ENCODE assay signal across 8 cellular contexts in genomic region chr9:135500071-135500524, GRCh38. TPM values are rescaled to one million over a fixed set of nuclear protein-coding genes. Genes with fewer than 3 reads are reported as not detected.
A peak's percentile ranks its signal among the peaks of the same experiment; 100 is the strongest.
DNase-seq lines count a peak whose midpoint lies in the region; ATAC-seq and TF ChIP-seq lines count a peak whose summit lies in the region.

No MANE protein-coding gene starts in this region.

- peaks cover 18 to 20% of the 10 kb centered on the region in 2 donors for H3K4me1 ChIP-seq in gastrocnemius medialis

- no peak for TF ChIP-seq CTCF in gastrocnemius medialis (IDR thresholded peaks at IDR 0.05 in 4 of 5, conservative IDR thresholded peaks at IDR 0.05 in 1 of 5)

- peak; percentile 64 for DNase-seq in DMS53 treated with DMSO at 0.1 percent for 48 hours (lab: John Stamatoyannopoulos, UW; ENCODE audit: unreplicated experiment)
- DNase-seq in activated T-cell treated with anti-CD3 and anti-CD28 coated beads, Interleukin-2, amount 50 U/mL, for 4 hours: no peak
- DNase-seq in left cardiac atrium: no peak
- DNase-seq in gastrocnemius medialis: no peak
- no peak for DNase-seq in SKM-1 (lab: John Stamatoyannopoulos, UW; ENCODE audit: unreplicated experiment)

- no peaks in the 10 kb centered on the region for H3K27me3 ChIP-seq in gastrocnemius medialis

- peaks cover 4% of the 10 kb centered on the region for H3K27me3 Mint-ChIP-seq in activated T-cell treated with anti-CD3 and anti-CD28 coated beads, Interleukin-2, amount 50 U/mL, for 4 hours (ENCODE audit: low read depth)

- no peaks in the 10 kb centered on the region for H3K9me3 ChIP-seq in gastrocnemius medialis

- H3K36me3 Mint-ChIP-seq in activated T-cell treated with anti-CD3 and anti-CD28 coated beads, Interleukin-2, amount 50 U/mL, for 4 hours (ENCODE audit: insufficient read depth): peaks cover 17% of the 10 kb centered on the region

- peak overlapping the region; percentile 87 to 97 (median 93) for H3K4me3 ChIP-seq in gastrocnemius medialis

- in situ Hi-C loops in gastrocnemius medialis (cut with MboI; ENCODE audit: low sequenced_read_pairs in 4 of 4): no loop called here

- peaks cover 17% of the 10 kb centered on the region for H3K4me1 Mint-ChIP-seq in activated T-cell treated with anti-CD3 and anti-CD28 coated beads, Interleukin-2, amount 50 U/mL, for 4 hours (ENCODE audit: low read depth)

- H3K9me3 Mint-ChIP-seq in activated T-cell treated with anti-CD3 and anti-CD28 coated beads, Interleukin-2, amount 50 U/mL, for 4 hours: no peaks in the 10 kb centered on the region

- H3K36me3 ChIP-seq in gastrocnemius medialis: peaks cover 0 to 12% of the 10 kb centered on the region in 2 donors

- no peak for TF ChIP-seq POLR2A in gastrocnemius medialis (IDR thresholded peaks at IDR 0.05)

- intact Hi-C loops in left cardiac atrium (cut with DNase I): no loop called here
- intact Hi-C loops in gastrocnemius medialis (cut with DNase I; ENCODE audit: low total_unique reads): no loop called here

- H3K27ac ChIP-seq in gastrocnemius medialis: peak overlapping the region; percentile 77 to 89 (median 80)

- peak overlapping the region; percentile 91 for H3K4me3 Mint-ChIP-seq in activated T-cell treated with anti-CD3 and anti-CD28 coated beads, Interleukin-2, amount 50 U/mL, for 4 hours

- ATAC-seq in HG02870 (IDR thresholded peaks at IDR 0.05; ENCODE audit: unreplicated experiment) (peak; percentile 9), left cardiac atrium (peak; percentile 14 to 36), gastrocnemius medialis (peak; percentile 49 to 50), HG03108 (IDR thresholded peaks at IDR 0.05; ENCODE audit: unreplicated experiment) (no peak), GM21360 (IDR thresholded peaks at IDR 0.05; ENCODE audit: unreplicated experiment) (no peak)
- ATAC-seq in activated T-cell treated with anti-CD3 and anti-CD28 coated beads, Interleukin-2, amount 50 U/mL, for 4 hours: peak; percentile 0 to 16

RNA-seq across cellular contexts. Expression of gene MRPS2, which starts 0.4 kb away (rescaled TPM):
- 100 to 1,000 TPM in 1 of 3 donors, 10 to 100 TPM in 2; 85.3 to 110 (median 85.7) TPM for total RNA-seq in activated T-cell treated with anti-CD3 and anti-CD28 coated beads, Interleukin-2, amount 50 U/mL, for 4 hours
- 10 to 100 TPM; 32.6 to 34.0 TPM for total RNA-seq in left cardiac atrium
- 100 to 1,000 TPM in 1 of 4 donors, 10 to 100 TPM in 3; 48.8 to 108 (median 69.5) TPM for total RNA-seq in gastrocnemius medialis

RNA-seq across cellular contexts. Expression of gene PPP1R26, which starts 20.5 kb away (rescaled TPM):
- 1 to 10 TPM in 2 of 3 donors, under 1 TPM in 1; 0.94 to 2.4 (median 1.2) TPM for total RNA-seq in activated T-cell treated with anti-CD3 and anti-CD28 coated beads, Interleukin-2, amount 50 U/mL, for 4 hours
- total RNA-seq in left cardiac atrium (10 to 100 TPM; 17.5 to 17.6 TPM), gastrocnemius medialis (1 to 10 TPM; 2.6 to 7.1 (median 5.1) TPM)

RNA-seq across cellular contexts. Expression of gene LCN1, which starts 21.1 kb away (rescaled TPM):
- total RNA-seq in activated T-cell treated with anti-CD3 and anti-CD28 coated beads, Interleukin-2, amount 50 U/mL, for 4 hours: not detected
- total RNA-seq in left cardiac atrium (1 to 10 TPM in 1 of 2 donors, not detected in 1; 2.0 TPM), gastrocnemius medialis (not detected)

RNA-seq across cellular contexts. Expression of gene OBP2A, which starts 45.8 kb away (rescaled TPM):
- total RNA-seq in activated T-cell treated with anti-CD3 and anti-CD28 coated beads, Interleukin-2, amount 50 U/mL, for 4 hours: not detected
- total RNA-seq in left cardiac atrium (not detected), gastrocnemius medialis (not detected)

Comparison
In these comparisons a context has a peak if more than half of its experiments do, and no peak if none do; other contexts are left out.
1. ATAC-seq: peak in HG02870 (single experiment), activated T-cell treated with anti-CD3 and anti-CD28 coated beads, Interleukin-2, amount 50 U/mL, for 4 hours (2 of 2), left cardiac atrium (2 of 2) and gastrocnemius medialis (2 of 2); none in HG03108 (single experiment) and GM21360 (single experiment).